33 cellular contexts compared by ENCODE assay signal in the genomic region with DNA sequence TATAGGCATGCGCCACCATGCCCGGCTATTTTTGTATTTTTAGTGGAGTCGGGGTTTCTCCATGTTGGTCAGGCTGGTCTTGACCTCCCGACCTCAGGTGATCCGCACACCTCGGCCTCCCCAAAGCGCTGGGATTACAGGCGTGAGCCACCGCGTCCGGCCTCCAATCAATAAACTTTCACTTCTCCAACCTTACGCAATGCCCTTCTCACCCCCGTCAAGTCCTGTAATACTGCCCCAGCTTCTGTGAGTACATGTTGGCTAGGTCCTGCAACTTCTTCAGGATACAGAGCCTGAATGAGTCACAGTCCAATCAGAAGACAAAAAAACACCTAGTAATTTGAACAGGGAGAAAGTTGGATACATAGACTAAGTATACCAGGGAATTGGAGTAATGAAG. TPM values are rescaled to one million over a fixed set of nuclear protein-coding genes. Genes with fewer than 3 reads are reported as not detected.
DNase-seq lines count a peak whose midpoint lies in the region; ATAC-seq and TF ChIP-seq lines count a peak whose summit lies in the region.
"Had no signal": no experiment of that assay in that cellular context is flagged by ENCODE, and none has a peak within 500 bp of the region (broad histone marks: within the 10 kb centered on the region; RNA-seq: fewer than 3 reads in every experiment).

No MANE protein-coding gene starts in this region.

- H3K23me2 ChIP-seq in H9 (ENCODE audit: insufficient read length, low read depth, low read length, poor library complexity, severe bottlenecking): no peaks in the 10 kb centered on the region

- ATAC-seq in HG03139 (IDR thresholded peaks at IDR 0.05; ENCODE audit: unreplicated experiment) (no peak), HG02840 (IDR thresholded peaks at IDR 0.05; ENCODE audit: low FRiP score, unreplicated experiment) (no peak), GM21367 (IDR thresholded peaks at IDR 0.05; ENCODE audit: unreplicated experiment) (no peak)
- ATAC-seq: activated CD4-positive, alpha-beta T cell treated with anti-CD3 and anti-CD28 coated beads for 36 hours; activated naive CD8-positive, alpha-beta T cell treated with anti-CD3 and anti-CD28 coated beads, Interleukin-2, amount 50 U/mL, for 24 hours; mucosa of descending colon; right cardiac atrium; stimulated activated naive B cell treated with anti-CD40 and anti-IgM and Interleukin-4, amounts not matched to agents 10 μg/mL and 1 μg/mL and 100 μg/mL, for 72 hours had no signal

- no peak overlapping the region for H4K91ac ChIP-seq in H9 (ENCODE audit: insufficient read length, low read depth, low read length)

- H2BK15ac ChIP-seq in H9 (ENCODE audit: low read depth, low read length): no peak overlapping the region

- no peaks in the 10 kb centered on the region for H3K36me3 Mint-ChIP-seq in H9 (ENCODE audit: insufficient read depth in 1 of 3, low read depth in 3 of 3)
- H3K36me3 Mint-ChIP-seq: CD4-positive, CD25-positive, alpha-beta regulatory T cell; immature natural killer cell had no signal

- no peaks in the 10 kb centered on the region for H3K9me3 Mint-ChIP-seq in H9
- H3K9me3 Mint-ChIP-seq: activated naive CD8-positive, alpha-beta T cell treated with anti-CD3 and anti-CD28 coated beads, Interleukin-2, amount 50 U/mL, for 24 hours; immature natural killer cell; stimulated activated naive B cell treated with anti-CD40 and anti-IgM and Interleukin-4, amounts not matched to agents 10 μg/mL and 1 μg/mL and 100 μg/mL, for 72 hours; T-helper 1 cell treated with Interleukin-12 subunit alpha and Interleukin-12 subunit beta and Interleukin-4 antibody, amounts not matched to agents 30 μg/mL and 1 μg/mL, for 36 hours had no signal

- WGBS in H9 (ENCODE audit: extremely low coverage, insufficient read length, low lambda C conversion rate): no CpG with 5 or more reads among the region's 13 CpGs

- H2AFZ ChIP-seq in H9 (ENCODE audit: low read length): no peak overlapping the region
- H2AFZ ChIP-seq: parathyroid adenoma had no signal

- H3K4ac ChIP-seq in H9 (ENCODE audit: low read depth, low read length): no peak overlapping the region

- H3K27ac ChIP-seq in H9 (ENCODE audit: insufficient read length, low read depth, low read length): no peak overlapping the region
- H3K27ac ChIP-seq: KMS-11, parathyroid adenoma, Peyer's patch, uterus had no signal

- H3K4me3 Mint-ChIP-seq in H9: no peak overlapping the region
- H3K4me3 Mint-ChIP-seq: activated CD4-positive, alpha-beta T cell treated with anti-CD3 and anti-CD28 coated beads for 36 hours; activated naive CD8-positive, alpha-beta T cell treated with anti-CD3 and anti-CD28 coated beads, Interleukin-2, amount 50 U/mL, for 24 hours; immature natural killer cell; stimulated activated naive B cell treated with anti-CD40 and anti-IgM and Interleukin-4, amounts not matched to agents 10 μg/mL and 1 μg/mL and 100 μg/mL, for 72 hours; T-helper 1 cell treated with Interleukin-12 subunit alpha and Interleukin-12 subunit beta and Interleukin-4 antibody, amounts not matched to agents 30 μg/mL and 1 μg/mL, for 36 hours had no signal

- H4K5ac ChIP-seq in H9 (ENCODE audit: insufficient read length, low read depth, low read length): no peak overlapping the region

- no peak for TF ChIP-seq CTCF in H9 (conservative IDR thresholded peaks at IDR 0.05)

- H2BK12ac ChIP-seq in H9 (ENCODE audit: insufficient read length, low read depth, low read length): no peak overlapping the region

- peak; percentile 18 for DNase-seq in H9
- DNase-seq in NOMO-1 (lab: John Stamatoyannopoulos, UW; ENCODE audit: unreplicated experiment in 2 of 2): peak; percentile 67 to 73
- DNase-seq in amniotic epithelial cell (ENCODE audit: low read depth): peak; percentile 20
- DNase-seq in islet precursor cell: peak; percentile 23
- DNase-seq in AG20443 (ENCODE audit: low spot score): no peak
- DNase-seq: activated CD4-positive, alpha-beta T cell treated with anti-CD3 and anti-CD28 coated beads for 36 hours; activated CD8-positive, alpha-beta memory T cell treated with anti-CD3 and anti-CD28 coated beads for 24 hours; activated gamma-delta T cell treated with Interleukin-2 at 50 U/mL for 16 hours; activated naive CD8-positive, alpha-beta T cell treated with anti-CD3 and anti-CD28 coated beads, Interleukin-2, amount 50 U/mL, for 24 hours; activated T-cell treated with anti-CD3 and anti-CD28 coated beads, Interleukin-2, amount 50 U/mL, for 1 hour; CD4-positive, CD25-positive, alpha-beta regulatory T cell; DMS 273 treated with DMSO at 0.1 percent for 48 hours; effector CD8-positive, alpha-beta T cell; erythroblast; foreskin melanocyte; hippocampal formation; immature natural killer cell; mucosa of descending colon; NCI-H1092 treated with DMSO at 0.1 percent for 48 hours; NCI-H2029; NCI-H82; right cardiac atrium; stimulated activated CD4-positive, alpha-beta T cell treated with anti-CD3 and anti-CD28 coated beads, Interleukin-4, amount 100 ng/mL, for 1 hour; stimulated activated naive B cell treated with anti-CD40 and anti-IgM and Interleukin-4, amounts not matched to agents 10 μg/mL and 1 μg/mL and 100 μg/mL, for 72 hours; uterus had no signal

- no peak overlapping the region for H3K56ac ChIP-seq in H9 (ENCODE audit: insufficient read length, low read depth, low read length)

- peak overlapping the region in 1 of 3 experiments; percentile 3; a peak in 1 of 7 replicates for H3K27ac Mint-ChIP-seq in H9
- H3K27ac Mint-ChIP-seq: activated CD4-positive, alpha-beta T cell treated with anti-CD3 and anti-CD28 coated beads for 36 hours; activated naive CD8-positive, alpha-beta T cell treated with anti-CD3 and anti-CD28 coated beads, Interleukin-2, amount 50 U/mL, for 24 hours; immature natural killer cell; stimulated activated naive B cell treated with anti-CD40 and anti-IgM and Interleukin-4, amounts not matched to agents 10 μg/mL and 1 μg/mL and 100 μg/mL, for 72 hours; T-helper 1 cell treated with Interleukin-12 subunit alpha and Interleukin-12 subunit beta and Interleukin-4 antibody, amounts not matched to agents 30 μg/mL and 1 μg/mL, for 36 hours had no signal

- H3K4me1 Mint-ChIP-seq in H9: peaks cover 21 to 26% of the 10 kb centered on the region in 2 experiments
- H3K4me1 Mint-ChIP-seq: activated CD4-positive, alpha-beta T cell treated with anti-CD3 and anti-CD28 coated beads for 36 hours; activated naive CD8-positive, alpha-beta T cell treated with anti-CD3 and anti-CD28 coated beads, Interleukin-2, amount 50 U/mL, for 24 hours; CD4-positive, CD25-positive, alpha-beta regulatory T cell; immature natural killer cell; stimulated activated naive B cell treated with anti-CD40 and anti-IgM and Interleukin-4, amounts not matched to agents 10 μg/mL and 1 μg/mL and 100 μg/mL, for 72 hours had no signal

- no peaks in the 10 kb centered on the region for H3K27me3 ChIP-seq in H9 (ENCODE audit: insufficient read depth, low read length)
- H3K27me3 ChIP-seq: Peyer's patch, uterus had no signal

- no peak overlapping the region for H2BK5ac ChIP-seq in H9 (ENCODE audit: insufficient read length, low read length)

- H4K8ac ChIP-seq in H9 (replicated peaks; ENCODE audit: insufficient read length, low read depth, low read length): peak overlapping the region; percentile 77

- H2BK120ac ChIP-seq in H9 (ENCODE audit: low read depth, low read length, poor library complexity, severe bottlenecking): no peak overlapping the region

- H3K4me2 ChIP-seq in H9 (ENCODE audit: insufficient read depth, insufficient read length, low read length): no peak overlapping the region
- H3K4me2 ChIP-seq: KMS-11 had no signal

- no peak overlapping the region for H3K14ac ChIP-seq in H9 (ENCODE audit: insufficient read depth, low read length)

- no peak overlapping the region for H2AK5ac ChIP-seq in H9 (ENCODE audit: insufficient read length, low read length)

- H2BK20ac ChIP-seq in H9 (ENCODE audit: low read depth, low read length, poor library complexity, severe bottlenecking): no peak overlapping the region

- no peaks in the 10 kb centered on the region for H3K27me3 Mint-ChIP-seq in H9 (ENCODE audit: low read depth)
- H3K27me3 Mint-ChIP-seq: activated CD4-positive, alpha-beta T cell treated with anti-CD3 and anti-CD28 coated beads for 36 hours; activated naive CD8-positive, alpha-beta T cell treated with anti-CD3 and anti-CD28 coated beads, Interleukin-2, amount 50 U/mL, for 24 hours had no signal

- no peak overlapping the region for H3T11ph ChIP-seq in H9 (ENCODE audit: low read length)

- no peaks in the 10 kb centered on the region for H4K20me1 ChIP-seq in H9 (ENCODE audit: control insufficient read depth, insufficient read depth, insufficient read length)

- H3K18ac ChIP-seq in H9 (ENCODE audit: insufficient read length, low read depth, low read length): no peak overlapping the region

- H3K79me1 ChIP-seq in H9 (ENCODE audit: insufficient read depth, low read depth, low read length, poor library complexity, severe bottlenecking): no peaks in the 10 kb centered on the region

- H3K79me2 ChIP-seq in H9 (ENCODE audit: insufficient read depth, low read length): no peaks in the 10 kb centered on the region
- H3K79me2 ChIP-seq: parathyroid adenoma had no signal

- H3K23ac ChIP-seq in H9 (ENCODE audit: insufficient read length, low read depth, low read length): no peak overlapping the region

- H3K9me3 ChIP-seq in H9 (ENCODE audit: control insufficient read depth, low read depth, low read length): no peaks in the 10 kb centered on the region
- H3K9me3 ChIP-seq: mucosa of descending colon, Peyer's patch, uterus had no signal

- H3K4me1 ChIP-seq in H9 (ENCODE audit: insufficient read depth, low read length): no peaks in the 10 kb centered on the region; the same call in 1 of the 2 replicates
- H3K4me1 ChIP-seq: parathyroid adenoma, Peyer's patch, uterus had no signal

- H3K9ac ChIP-seq in H9 (ENCODE audit: extremely low read depth, insufficient read length, low read length): no peak overlapping the region
- H3K9ac ChIP-seq: KMS-11, parathyroid adenoma had no signal

RNA-seq across cellular contexts. Expression of a gene that starts 47.1 kb away (rescaled TPM):
- 0.31 and 0.63 TPM in 2 replicates for total RNA-seq in H9 (2021)
- total RNA-seq: activated CD4-positive, alpha-beta T cell treated with anti-CD3 and anti-CD28 coated beads for 36 hours; CD4-positive, CD25-positive, alpha-beta regulatory T cell; HT-29; Peyer's patch had no signal
